In genomic region chr2:10448646-10449480, GRCh38 we compare ENCODE assay signal across 1 cellular context.
TF ChIP-seq lines count a peak whose summit lies in the region.

No MANE protein-coding gene starts in this region.

TF ChIP-seq in HepG2, 621 proteins besides CTCF, POLR2A, EP300 and RAD21 (continued from another document and continues in another):
- TF ChIP-seq HNF1B (CRISPR knock-in tag; IDR thresholded peaks at IDR 0.05) (peak; percentile 96), ZNF691 (CRISPR knock-in tag; IDR thresholded peaks at IDR 0.05; ENCODE audit: borderline replicate concordance, low read depth) (peak; percentile 96), ZNF704 (CRISPR knock-in tag; IDR thresholded peaks at IDR 0.05; ENCODE audit: borderline replicate concordance) (peak; percentile 100), SNAPC4 (CRISPR knock-in tag; IDR thresholded peaks at IDR 0.05) (peak; percentile 96), ETV6 (CRISPR knock-in tag; conservative IDR thresholded peaks at IDR 0.05) (peak; percentile 98), ZNF136 (CRISPR knock-in tag; IDR thresholded peaks at IDR 0.05; ENCODE audit: low read depth) (peak; percentile 96), ELF1 (CRISPR knock-in tag; IDR thresholded peaks at IDR 0.05) (peak; percentile 76), ZNF709 (CRISPR knock-in tag; IDR thresholded peaks at IDR 0.05) (peak; percentile 100), NFE2L1 (CRISPR knock-in tag; IDR thresholded peaks at IDR 0.05; ENCODE audit: borderline replicate concordance) (peak; percentile 98), MXI1 (IDR thresholded peaks at IDR 0.05; ENCODE audit: borderline replicate concordance, low read depth, low read length) (peak; percentile 93; the same call in 2 of the 3 replicates), XRCC5 (optimal IDR thresholded peaks at IDR 0.05; ENCODE audit: low read length) (peak; percentile 45), ZBTB37 (CRISPR knock-in tag; IDR thresholded peaks at IDR 0.05) (no peak), HNF4G (IDR thresholded peaks at IDR 0.05; ENCODE audit: borderline replicate concordance, low read depth, low read length) (no peak), HNF4G (CRISPR knock-in tag; IDR thresholded peaks at IDR 0.05; ENCODE audit: borderline replicate concordance, low read depth) (peak; percentile 80), HDAC6 (IDR thresholded peaks at IDR 0.05; ENCODE audit: low read depth, low read length) (no peak), ATF7-NPFF (CRISPR knock-in tag; IDR thresholded peaks at IDR 0.05; ENCODE audit: low read depth) (peak; percentile 100), MEIS2 (CRISPR knock-in tag; IDR thresholded peaks at IDR 0.05) (peak; percentile 99), ZNF670 (CRISPR knock-in tag; IDR thresholded peaks at IDR 0.05; ENCODE audit: borderline replicate concordance) (peak; percentile 99), ZNF609 (CRISPR knock-in tag; IDR thresholded peaks at IDR 0.05; ENCODE audit: borderline replicate concordance) (peak; percentile 91), ATF4 (CRISPR knock-in tag; IDR thresholded peaks at IDR 0.05) (peak in 1 of 2 experiments; percentile 84; a peak in 2 of 4 replicates), SETDB1 (CRISPR knock-in tag; IDR thresholded peaks at IDR 0.05; ENCODE audit: borderline replicate concordance) (peak; percentile 91), MBD4 (IDR thresholded peaks at IDR 0.05; ENCODE audit: borderline replicate concordance, low read length) (no peak), MAFK (conservative IDR thresholded peaks at IDR 0.05 in 1 of 2, IDR thresholded peaks at IDR 0.05 in 1 of 2; ENCODE audit: low read length in 2 of 2) (no peak), ZNF12 (CRISPR knock-in tag; IDR thresholded peaks at IDR 0.05) (peak; percentile 94), RELA (CRISPR knock-in tag; IDR thresholded peaks at IDR 0.05) (no peak), ZFP90 (CRISPR knock-in tag; IDR thresholded peaks at IDR 0.05; ENCODE audit: borderline replicate concordance) (peak; percentile 98), ZNF777 (CRISPR knock-in tag; IDR thresholded peaks at IDR 0.05) (peak; percentile 89), FUBP1 (CRISPR knock-in tag; IDR thresholded peaks at IDR 0.05; ENCODE audit: borderline replicate concordance) (0 out of 2 replicates have a peak, but pooled peaks have one; percentile 77), ZNF280D (CRISPR knock-in tag; IDR thresholded peaks at IDR 0.05) (peak; percentile 98; the same call in 1 of the 2 replicates), ZNF432 (CRISPR knock-in tag; IDR thresholded peaks at IDR 0.05; ENCODE audit: borderline replicate concordance) (0 out of 2 replicates have a peak, but pooled peaks have one; percentile 81), ZNF230 (CRISPR knock-in tag; IDR thresholded peaks at IDR 0.05) (peak; percentile 100), RFXANK (CRISPR knock-in tag; IDR thresholded peaks at IDR 0.05) (0 out of 2 replicates have a peak, but pooled peaks have one; percentile 86), CREBL2 (CRISPR knock-in tag; IDR thresholded peaks at IDR 0.05; ENCODE audit: borderline replicate concordance) (peak; percentile 100), MTF2 (CRISPR knock-in tag; IDR thresholded peaks at IDR 0.05; ENCODE audit: borderline replicate concordance) (peak; percentile 93; the same call in 1 of the 2 replicates)
